Comparison of ENCODE assay signal across 15 cellular contexts in the genomic region with DNA sequence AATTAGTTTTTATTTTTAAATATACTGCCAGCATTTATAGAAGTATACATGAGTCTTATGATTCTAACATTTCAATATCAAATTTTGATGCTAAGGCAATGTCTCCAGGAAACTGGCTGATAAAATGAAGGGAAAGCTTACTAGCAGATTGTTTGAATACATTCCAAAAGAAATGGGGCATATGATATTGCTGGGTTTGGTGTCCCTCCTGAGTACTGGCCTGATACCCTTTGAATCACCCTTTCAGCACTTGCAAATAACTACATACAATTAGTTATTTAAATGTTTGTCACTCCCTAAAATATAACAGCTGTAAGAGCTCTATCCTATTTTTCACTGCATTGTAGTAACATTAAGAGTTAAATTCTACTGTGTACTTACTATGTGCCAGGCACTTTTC.
DNase-seq lines count a peak whose midpoint lies in the region; ATAC-seq and TF ChIP-seq lines count a peak whose summit lies in the region.
"Had no signal": no experiment of that assay in that cellular context is flagged by ENCODE, and none has a peak within 500 bp of the region (broad histone marks: within the 10 kb centered on the region; RNA-seq: fewer than 3 reads in every experiment).

No MANE protein-coding gene starts in this region.

- no peaks in the 10 kb centered on the region for H3K27me3 ChIP-seq in heart left ventricle
- H3K27me3 ChIP-seq in skeletal muscle tissue (ENCODE audit: control insufficient read depth in 3 of 3, insufficient read depth in 3 of 3, low read length in 3 of 3): no peaks in the 10 kb centered on the region

- H3K27ac ChIP-seq in heart left ventricle (peak overlapping the region in 11 of 12 donors; percentile 27 to 72 (median 66)), skeletal muscle tissue (ENCODE audit: low read depth, low read length) (peak overlapping the region; percentile 89)

- ATAC-seq in heart left ventricle: peak in 3 of 4 donors; percentile 41 to 56 (median 50)
- no peak for ATAC-seq in Right ventricle myocardium inferior
- ATAC-seq in left ventricle myocardium superior: peak; percentile 55

- no peak for TF ChIP-seq CTCF in heart left ventricle (IDR thresholded peaks at IDR 0.05)

- H3K4me3 ChIP-seq in heart left ventricle (no peak overlapping the region), skeletal muscle tissue (ENCODE audit: low read length in 3 of 3) (no peak overlapping the region)

- TF ChIP-seq POLR2A in heart left ventricle (IDR thresholded peaks at IDR 0.05): no peak

- no peaks in the 10 kb centered on the region for H3K9me3 ChIP-seq in heart left ventricle
- peaks cover 0 to 4% (median 0%) of the 10 kb centered on the region in 3 donors for H3K9me3 ChIP-seq in skeletal muscle tissue (ENCODE audit: control insufficient read depth in 3 of 3, low read length in 3 of 3)

- no peaks in the 10 kb centered on the region for H3K36me3 ChIP-seq in heart left ventricle
- H3K36me3 ChIP-seq in skeletal muscle tissue (ENCODE audit: control insufficient read depth in 3 of 3, insufficient read depth in 3 of 3, low read length in 3 of 3): no peaks in the 10 kb centered on the region

- H3K9ac ChIP-seq in skeletal muscle tissue (ENCODE audit: low read depth in 1 of 3, low read length in 3 of 3): peak overlapping the region in 2 of 3 donors; percentile 10 to 11

- H3K4me1 ChIP-seq in heart left ventricle: peaks cover 0 to 21% (median 0%) of the 10 kb centered on the region in 12 donors
- H3K4me1 ChIP-seq in skeletal muscle tissue (ENCODE audit: control insufficient read depth in 3 of 3, insufficient read depth in 3 of 3, low read length in 3 of 3): peaks cover 0 to 13% (median 8%) of the 10 kb centered on the region in 3 donors

- intact Hi-C loops in heart left ventricle (cut with DNase I) (no loop called here), Right ventricle myocardium inferior (cut with DNase I) (loop anchor here (5.0 kb wide), 1 partner anchor 63 kb away; no protein-coding TSS in a partner anchor), left ventricle myocardium superior (cut with micrococcal nuclease) (no loop called here)

- DNase-seq in heart left ventricle: no peak
- no peak for DNase-seq in Right ventricle myocardium inferior (ENCODE audit: missing footprints)
- peak; percentile 86 for DNase-seq in cerebellar cortex (ENCODE audit: low spot score)
- no peak for DNase-seq in left ventricle myocardium superior
- no peak for DNase-seq in H4 (ENCODE audit: low spot score)
- no peak for DNase-seq in DMS53 treated with DMSO at 0.1 percent for 48 hours (lab: John Stamatoyannopoulos, UW; ENCODE audit: unreplicated experiment)
- DNase-seq: CD4-positive, CD25-positive, alpha-beta regulatory T cell; CD8-positive, alpha-beta memory T cell; COR-L47; DMS79; GF-D8; GOT3; H9; IMR-90 had no signal
